9 cellular contexts compared by ENCODE assay signal in genomic region chr4:184282895-184283654, GRCh38.
DNase-seq lines count a peak whose midpoint lies in the region; ATAC-seq and TF ChIP-seq lines count a peak whose summit lies in the region.
"Had no signal": no experiment of that assay in that cellular context is flagged by ENCODE, and none has a peak within 500 bp of the region (broad histone marks: within the 10 kb centered on the region; RNA-seq: fewer than 3 reads in every experiment).

No MANE protein-coding gene starts in this region.

- H3K27ac ChIP-seq in prostate gland: peak overlapping the region; percentile 34 to 35

- H3K9me3 ChIP-seq in T-helper 17 cell (ENCODE audit: control insufficient read depth, low read length, poor library complexity, severe bottlenecking) (no peaks in the 10 kb centered on the region), prostate gland (no peaks in the 10 kb centered on the region)

- intact Hi-C loops in prostate gland (cut with DNase I): loop anchor here (10.0 kb wide), 1 partner anchor 362 kb away; the partner anchor contains the start of genes CASP3 and PRIMPOL

- H3K36me3 ChIP-seq in prostate gland: no peaks in the 10 kb centered on the region

- 78% methylated on average over 9 of the region's 9 CpGs for WGBS in prostate gland

- no peak for TF ChIP-seq POLR2A in prostate gland (IDR thresholded peaks at IDR 0.05)

- H3K27me3 Mint-ChIP-seq in T-helper 17 cell: no peaks in the 10 kb centered on the region

- no peak for TF ChIP-seq CTCF in prostate gland (IDR thresholded peaks at IDR 0.05)

- no peaks in the 10 kb centered on the region for H3K27me3 ChIP-seq in prostate gland (replicated peaks; ENCODE audit: insufficient read depth)

- peaks cover 30% of the 10 kb centered on the region for H3K4me1 Mint-ChIP-seq in T-helper 17 cell

- DNase-seq in stimulated activated CD4-positive, alpha-beta T cell treated with anti-CD3 and anti-CD28 coated beads, Interleukin-2, amount 100 ng/mL, for 24 hours: peak; percentile 39 to 50
- DNase-seq in stimulated activated CD4-positive, alpha-beta T cell treated with anti-CD3 and anti-CD28 coated beads, Interleukin-12 subunit alpha, Interleukin-12 subunit beta, amount 100 ng/mL, for 4 hours: no peak
- no peak for DNase-seq in T-helper 17 cell
- peak; percentile 2 for DNase-seq in prostate gland (ENCODE audit: low spot score)
- no peak for DNase-seq in glomerular visceral epithelial cell (ENCODE audit: extremely low spot score)
- DNase-seq in NCI-H2171 (lab: John Stamatoyannopoulos, UW): no peak
- DNase-seq in RKO (ENCODE audit: low spot score): no peak

- peak overlapping the region; percentile 87 for H3K27ac Mint-ChIP-seq in T-helper 17 cell

- ATAC-seq in HG02981 (IDR thresholded peaks at IDR 0.05; ENCODE audit: unreplicated experiment) (peak; percentile 61), T-helper 17 cell (no peak)

- H3K4me1 ChIP-seq in prostate gland (replicated peaks): peaks cover 3% of the 10 kb centered on the region

- H3K4me3 Mint-ChIP-seq in T-helper 17 cell: no peak overlapping the region
- H3K4me3 Mint-ChIP-seq: neural crest cell had no signal

- no peaks in the 10 kb centered on the region for H3K36me3 Mint-ChIP-seq in T-helper 17 cell (ENCODE audit: low read depth)

- H3K4me3 ChIP-seq in prostate gland: no peak overlapping the region

Comparison
In these comparisons a context has a peak if more than half of its experiments do, and no peak if none do; other contexts are left out.
1. DNase-seq: peak in stimulated activated CD4-positive, alpha-beta T cell treated with anti-CD3 and anti-CD28 coated beads, Interleukin-2, amount 100 ng/mL, for 24 hours (2 of 2) and prostate gland (single experiment); none in stimulated activated CD4-positive, alpha-beta T cell treated with anti-CD3 and anti-CD28 coated beads, Interleukin-12 subunit alpha, Interleukin-12 subunit beta, amount 100 ng/mL, for 4 hours (single experiment), T-helper 17 cell (0 of 3), glomerular visceral epithelial cell (single experiment), NCI-H2171 (single experiment) and RKO (single experiment).